ENCODE assay signal across 12 cellular contexts in genomic region chr5:112636751-112637150, GRCh38.
A peak's percentile ranks its signal among the peaks of the same experiment; 100 is the strongest.
DNase-seq lines count a peak whose midpoint lies in the region; ATAC-seq and TF ChIP-seq lines count a peak whose summit lies in the region.
"Had no signal": no experiment of that assay in that cellular context is flagged by ENCODE, and none has a peak within 500 bp of the region (broad histone marks: within the 10 kb centered on the region; RNA-seq: fewer than 3 reads in every experiment).

No MANE protein-coding gene starts in this region.

- H4K8ac ChIP-seq in H9 (replicated peaks; ENCODE audit: insufficient read length, low read depth, low read length), result no peak overlapping the region

- no peak overlapping the region for H2BK20ac ChIP-seq in H9 (ENCODE audit: low read depth, low read length, poor library complexity, severe bottlenecking)

- ATAC-seq in HG03378 (IDR thresholded peaks at IDR 0.05; ENCODE audit: unreplicated experiment) (no peak), HG03565 (IDR thresholded peaks at IDR 0.05; ENCODE audit: unreplicated experiment) (no peak)

- no peak overlapping the region for H3T11ph ChIP-seq in H9 (ENCODE audit: low read length)

- no peak overlapping the region for H2BK15ac ChIP-seq in H9 (ENCODE audit: low read depth, low read length)

- H3K36me3 Mint-ChIP-seq in H9 (ENCODE audit: insufficient read depth in 1 of 3, low read depth in 3 of 3) (no peaks in the 10 kb centered on the region), mesothelial cell of epicardium (peaks cover 5% of the 10 kb centered on the region), CD14-positive monocyte (peaks cover 0 to 4% of the 10 kb centered on the region in 2 donors)

- no peaks in the 10 kb centered on the region for H3K23me2 ChIP-seq in H9 (ENCODE audit: insufficient read length, low read depth, low read length, poor library complexity, severe bottlenecking)

- no peak overlapping the region for H3K18ac ChIP-seq in H9 (ENCODE audit: insufficient read length, low read depth, low read length)

- H3K36me3 ChIP-seq in A673 (ENCODE audit: insufficient read depth, low read length, poor library complexity, severe bottlenecking), result no peaks in the 10 kb centered on the region

- DNase-seq in A673 (ENCODE audit: low spot score) (peak; percentile 49), H9 (no peak), dorsolateral prefrontal cortex (no peak), mesothelial cell of epicardium (ENCODE audit: low spot score in 2 of 2, unreplicated experiment in 2 of 2) (no peak), CD14-positive monocyte (ENCODE audit: low spot score) (no peak)
- DNase-seq: CD8-positive, alpha-beta memory T cell; KBM-7; NCI-H1092; NCI-H345; Right ventricle myocardium superior had no signal

- H3K14ac ChIP-seq in H9 (ENCODE audit: insufficient read depth, low read length), result 0 out of 2 replicates have a peak overlapping the region, but pooled peaks have one; percentile 35

- CTCF ChIA-PET in A673 (lab: Charles Lee), result no interaction called here

- no peak overlapping the region for H3K4me3 Mint-ChIP-seq in H9
- H3K4me3 Mint-ChIP-seq in mesothelial cell of epicardium, result no peak overlapping the region
- H3K4me3 Mint-ChIP-seq in CD14-positive monocyte, result no peak overlapping the region
- H3K4me3 Mint-ChIP-seq: CD8-positive, alpha-beta memory T cell had no signal

- no peaks in the 10 kb centered on the region for H4K20me1 ChIP-seq in H9 (ENCODE audit: control insufficient read depth, insufficient read depth, insufficient read length)

- H4K5ac ChIP-seq in H9 (ENCODE audit: insufficient read length, low read depth, low read length), result no peak overlapping the region

- H3K79me1 ChIP-seq in H9 (ENCODE audit: insufficient read depth, low read depth, low read length, poor library complexity, severe bottlenecking), result no peaks in the 10 kb centered on the region

- H3K27me3 ChIP-seq in A673 (replicated peaks; ENCODE audit: insufficient read depth, low read depth, low read length, poor library complexity) (no peaks in the 10 kb centered on the region), H9 (ENCODE audit: insufficient read depth, low read length) (no peaks in the 10 kb centered on the region), dorsolateral prefrontal cortex (no peaks in the 10 kb centered on the region)

- H3K27ac ChIP-seq in A673 (ENCODE audit: low read depth, low read length, poor library complexity, severe bottlenecking), result peak overlapping the region; percentile 45
- no peak overlapping the region for H3K27ac ChIP-seq in H9 (ENCODE audit: insufficient read length, low read depth, low read length)
- H3K27ac ChIP-seq in dorsolateral prefrontal cortex, result peak overlapping the region in 56 of 59 donors; percentile 0 to 90 (median 68)

- H3K4me3 ChIP-seq in A673 (ENCODE audit: low read depth, low read length, poor library complexity, severe bottlenecking), result no peak overlapping the region
- H3K4me3 ChIP-seq in dorsolateral prefrontal cortex, result peak overlapping the region in 1 of 59 donors; percentile 3

- H3K4me1 Mint-ChIP-seq in H9, result peaks cover 4 to 7% of the 10 kb centered on the region in 2 experiments
- H3K4me1 Mint-ChIP-seq in mesothelial cell of epicardium, result peaks cover 30% of the 10 kb centered on the region
- peaks cover 23% of the 10 kb centered on the region for H3K4me1 Mint-ChIP-seq in CD14-positive monocyte
- H3K4me1 Mint-ChIP-seq: CD8-positive, alpha-beta memory T cell had no signal

- H3K27me3 Mint-ChIP-seq in H9 (ENCODE audit: low read depth) (no peaks in the 10 kb centered on the region), mesothelial cell of epicardium (ENCODE audit: low read depth) (no peaks in the 10 kb centered on the region), CD14-positive monocyte (ENCODE audit: low read depth in 3 of 3) (peaks cover 0 to 4% (median 0%) of the 10 kb centered on the region in 3 donors)

- H2BK12ac ChIP-seq in H9 (ENCODE audit: insufficient read length, low read depth, low read length), result no peak overlapping the region

- no TSS peak for BruUV-seq in A673 (replicated peaks; lab: Mats Ljungman, UMichigan)

- no peak overlapping the region for H2BK120ac ChIP-seq in H9 (ENCODE audit: low read depth, low read length, poor library complexity, severe bottlenecking)

- no peak overlapping the region for H3K4ac ChIP-seq in H9 (ENCODE audit: low read depth, low read length)

- no peaks in the 10 kb centered on the region for H3K9me3 ChIP-seq in A673 (ENCODE audit: low read depth, low read length, poor library complexity, severe bottlenecking)
- H3K9me3 ChIP-seq in H9 (ENCODE audit: control insufficient read depth, low read depth, low read length), result no peaks in the 10 kb centered on the region

- H3K9ac ChIP-seq in H9 (ENCODE audit: extremely low read depth, insufficient read length, low read length), result no peak overlapping the region

- intact Hi-C loops in A673 (cut with micrococcal nuclease; ENCODE audit: unreplicated experiment), result no loop called here
- intact Hi-C loops in dorsolateral prefrontal cortex (cut with DNase I), result loop anchor here in 1 of 2 donors (2.0 kb wide), 1 partner anchor 30 kb away; no protein-coding TSS in a partner anchor
- intact Hi-C loops in CD14-positive monocyte (cut with micrococcal nuclease), result no loop called here

- no CpG with 5 or more reads among the region's 2 CpGs for WGBS in H9 (ENCODE audit: extremely low coverage, insufficient read length, low lambda C conversion rate)

- H4K91ac ChIP-seq in H9 (ENCODE audit: insufficient read length, low read depth, low read length), result no peak overlapping the region

- H2BK5ac ChIP-seq in H9 (ENCODE audit: insufficient read length, low read length), result no peak overlapping the region

- H2AK5ac ChIP-seq in H9 (ENCODE audit: insufficient read length, low read length), result no peak overlapping the region

- no peak overlapping the region for H3K56ac ChIP-seq in H9 (ENCODE audit: insufficient read length, low read depth, low read length)

- H3K4me1 ChIP-seq in A673 (ENCODE audit: insufficient read depth, low read length, poor library complexity, severe bottlenecking) (peaks cover 22% of the 10 kb centered on the region), H9 (ENCODE audit: insufficient read depth, low read length) (no peaks in the 10 kb centered on the region; the same call in 1 of the 2 replicates)

- H3K23ac ChIP-seq in H9 (ENCODE audit: insufficient read length, low read depth, low read length), result no peak overlapping the region

- H3K79me2 ChIP-seq in H9 (ENCODE audit: insufficient read depth, low read length), result no peaks in the 10 kb centered on the region

- no peak overlapping the region for H2AFZ ChIP-seq in H9 (ENCODE audit: low read length)

- POLR2A ChIA-PET in A673 (lab: Charles Lee; ENCODE audit: low non-redundant PET), result no interaction called here

- no peak for TF ChIP-seq CTCF in A673 (conservative IDR thresholded peaks at IDR 0.05; ENCODE audit: low read depth, low read length)
- TF ChIP-seq CTCF in H9 (conservative IDR thresholded peaks at IDR 0.05), result no peak
- TF ChIP-seq CTCF in dorsolateral prefrontal cortex (IDR thresholded peaks at IDR 0.05 in 54 of 56, conservative IDR thresholded peaks at IDR 0.05 in 2 of 56; ENCODE audit: low read depth in 1 of 56, partially characterized antibody in 56 of 56), result no peak
- no peak for TF ChIP-seq CTCF in mesothelial cell of epicardium (IDR thresholded peaks at IDR 0.05; ENCODE audit: unreplicated experiment)
- TF ChIP-seq CTCF in CD14-positive monocyte (IDR thresholded peaks at IDR 0.05), result no peak

- peaks cover 3% of the 10 kb centered on the region in 2 experiments; a peak in 3 of 5 replicates for H3K9me3 Mint-ChIP-seq in H9
- H3K9me3 Mint-ChIP-seq in mesothelial cell of epicardium, result peaks cover 7% of the 10 kb centered on the region
- peaks cover 4 to 16% (median 12%) of the 10 kb centered on the region in 7 donors for H3K9me3 Mint-ChIP-seq in CD14-positive monocyte

- H3K27ac Mint-ChIP-seq in H9, result no peak overlapping the region; a peak in 1 of 7 replicates
- H3K27ac Mint-ChIP-seq in mesothelial cell of epicardium, result peak overlapping the region; percentile 19
- H3K27ac Mint-ChIP-seq in CD14-positive monocyte, result no peak overlapping the region
- H3K27ac Mint-ChIP-seq: CD8-positive, alpha-beta memory T cell had no signal

- H3K4me2 ChIP-seq in H9 (ENCODE audit: insufficient read depth, insufficient read length, low read length), result no peak overlapping the region
